8 cellular contexts compared by ENCODE assay signal in genomic region chr7:30800785-30801252, GRCh38.
DNase-seq lines count a peak whose midpoint lies in the region; ATAC-seq and TF ChIP-seq lines count a peak whose summit lies in the region.

No MANE protein-coding gene starts in this region.

- peak; percentile 77 for DNase-seq in DMS53 treated with DMSO at 0.1 percent for 48 hours (lab: John Stamatoyannopoulos, UW; ENCODE audit: unreplicated experiment)
- peak; percentile 74 for DNase-seq in GM20000 (ENCODE audit: low spot score)
- DNase-seq in LoVo (ENCODE audit: low spot score) = peak; percentile 36
- DNase-seq in RPMI8226 = peak; percentile 71
- DNase-seq in cerebellar nuclear complex (lab: John Stamatoyannopoulos, UW) = peak; percentile 31 to 67
- DNase-seq in kidney glomerular epithelial cell (lab: John Stamatoyannopoulos, UW) = peak; percentile 72
- peak; percentile 20 for DNase-seq in stimulated activated naive CD8-positive, alpha-beta T cell treated with anti-CD3 and anti-CD28 coated beads, Interleukin-15, Interleukin-2, amounts not matched to agents 100 U/mL and 50 U/mL, for 24 hours

- peak; percentile 44 for ATAC-seq in stimulated activated naive CD8-positive, alpha-beta T cell treated with anti-CD3 and anti-CD28 coated beads, Interleukin-15, Interleukin-2, amounts not matched to agents 100 U/mL and 50 U/mL, for 24 hours
- ATAC-seq in HG02938 (IDR thresholded peaks at IDR 0.05; ENCODE audit: unreplicated experiment) = no peak

- TF ChIP-seq CTCF in GM20000 (IDR thresholded peaks at IDR 0.05; ENCODE audit: extremely low read depth, missing control alignments) = peak; percentile 57

Comparison
In these comparisons a context has a peak if more than half of its experiments do, and no peak if none do; other contexts are left out.
1. DNase-seq: peak in every context shown above with its lines; median percentile 77 in DMS53 treated with DMSO at 0.1 percent for 48 hours; 74 in GM20000; 72 in kidney glomerular epithelial cell; 71 in RPMI8226; 49 in cerebellar nuclear complex; 36 in LoVo; 20 in stimulated activated naive CD8-positive, alpha-beta T cell treated with anti-CD3 and anti-CD28 coated beads, Interleukin-15, Interleukin-2, amounts not matched to agents 100 U/mL and 50 U/mL, for 24 hours.